ENCODE assay signal across 15 cellular contexts in the genomic region with DNA sequence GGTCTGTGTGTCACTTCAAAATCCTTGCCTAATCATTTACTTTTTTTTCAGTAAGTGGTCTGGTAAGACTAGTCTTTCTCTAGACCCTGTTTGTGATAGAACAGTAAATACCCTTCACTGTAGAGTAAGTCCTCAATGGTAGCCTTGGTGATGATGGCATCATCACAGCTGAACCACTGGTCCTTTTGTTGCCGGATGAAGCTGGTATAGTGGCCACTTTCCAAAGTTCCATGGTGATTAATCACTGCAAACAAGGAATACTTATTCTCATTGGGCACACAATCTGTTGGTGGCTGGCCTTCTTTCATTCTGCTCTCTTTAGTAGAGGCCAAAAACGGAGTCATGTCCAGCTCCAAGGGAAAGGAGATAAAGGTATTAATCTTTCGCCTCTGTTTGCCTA. TPM values are rescaled to one million over a fixed set of nuclear protein-coding genes. Genes with fewer than 3 reads are reported as not detected.
DNase-seq lines count a peak whose midpoint lies in the region; FAIRE-seq and TF ChIP-seq lines count a peak whose summit lies in the region.
"Had no signal": no experiment of that assay in that cellular context is flagged by ENCODE, and none has a peak within 500 bp of the region (broad histone marks: within the 10 kb centered on the region; RNA-seq: fewer than 3 reads in every experiment).

No MANE protein-coding gene starts in this region.

- no peak overlapping the region for H3K4me2 ChIP-seq in MM.1S (ENCODE audit: low read depth, low read length)

- no peak for FAIRE-seq in urothelium cell line (lab: Jason Lieb, UNC)

- H3K36me3 ChIP-seq in colonic mucosa (no peaks in the 10 kb centered on the region), MM.1S (replicated peaks; ENCODE audit: insufficient read depth, low read length) (no peaks in the 10 kb centered on the region)

- intact Hi-C loops in colonic mucosa (cut with DNase I): no loop called here

- no peak overlapping the region for H3K9ac ChIP-seq in colonic mucosa (ENCODE audit: low read depth in 2 of 2, low read length in 2 of 2)
- no peak overlapping the region for H3K9ac ChIP-seq in MM.1S (ENCODE audit: low read length)

- H3K4me1 ChIP-seq in colonic mucosa (no peaks in the 10 kb centered on the region), MM.1S (ENCODE audit: low read length) (peaks cover 20% of the 10 kb centered on the region)

- H3F3A ChIP-seq in MM.1S (ENCODE audit: insufficient read depth, low read length): peaks cover 16% of the 10 kb centered on the region

- H4K20me1 ChIP-seq in MM.1S (ENCODE audit: insufficient read depth, low read length): no peaks in the 10 kb centered on the region

- no peaks in the 10 kb centered on the region for H3K79me2 ChIP-seq in MM.1S (ENCODE audit: low read length)

- no peak overlapping the region for H2AFZ ChIP-seq in MM.1S (ENCODE audit: low read length)

- DNase-seq in activated CD8-positive, alpha-beta memory T cell treated with anti-CD3 and anti-CD28 coated beads for 24 hours: peak; percentile 26
- no peak for DNase-seq in activated CD8-positive, alpha-beta memory T cell treated with anti-CD3 and anti-CD28 coated beads, Interleukin-2, amount 50 U/mL, for 48 hours
- DNase-seq in amygdala (lab: John Stamatoyannopoulos, UW): peak in 42 of 56 donors; percentile 3 to 82 (median 38)
- DNase-seq in hippocampal formation (lab: John Stamatoyannopoulos, UW): peak; percentile 53 to 84
- peak; percentile 14 for DNase-seq in urothelium cell line (ENCODE audit: low spot score)
- DNase-seq in NCI-H524 treated with DMSO at 0.1 percent for 48 hours (lab: John Stamatoyannopoulos, UW): no peak
- DNase-seq in colonic mucosa: no peak
- DNase-seq in MM.1S: no peak
- DNase-seq: 8988T; activated T-cell treated with anti-CD3 and anti-CD28 coated beads, Interleukin-2, amount 50 U/mL, for 24 hours; effector CD8-positive, alpha-beta T cell; H9; NCI-H2227 treated with DMSO at 0.1 percent for 48 hours; SW 1271 had no signal

- H3K27ac ChIP-seq in colonic mucosa: no peak overlapping the region
- H3K27ac ChIP-seq in MM.1S (ENCODE audit: low read length): no peak overlapping the region
- H3K27ac ChIP-seq: skin epidermis had no signal

- no peaks in the 10 kb centered on the region for H3K27me3 ChIP-seq in colonic mucosa
- H3K27me3 ChIP-seq in MM.1S (replicated peaks; ENCODE audit: insufficient read depth, low read length): no peaks in the 10 kb centered on the region

- TF ChIP-seq CTCF in colonic mucosa (IDR thresholded peaks at IDR 0.05) (no peak), MM.1S (IDR thresholded peaks at IDR 0.05; ENCODE audit: low read length) (no peak)

- H3K9me3 ChIP-seq in colonic mucosa (no peaks in the 10 kb centered on the region), MM.1S (replicated peaks; ENCODE audit: insufficient read depth, low read length) (no peaks in the 10 kb centered on the region)

- no peaks in the 10 kb centered on the region for H3K9me2 ChIP-seq in MM.1S (replicated peaks; ENCODE audit: insufficient read depth, low read length)

- no peak overlapping the region for H3K4me3 ChIP-seq in colonic mucosa
- no peak overlapping the region for H3K4me3 ChIP-seq in MM.1S (ENCODE audit: low read length)
- H3K4me3 ChIP-seq: skin epidermis had no signal

RNA-seq across cellular contexts. Expression of a gene that starts 2.9 kb away (rescaled TPM):
- under 1 TPM; 0.49 to 0.53 TPM for total RNA-seq in colonic mucosa

RNA-seq across cellular contexts. Expression of a gene that starts 34.8 kb away (rescaled TPM):
- total RNA-seq in colonic mucosa: 1 to 10 TPM; 5.3 to 6.5 TPM

Comparison
In these comparisons a context has a peak if more than half of its experiments do, and no peak if none do; other contexts are left out.
1. DNase-seq: peak in activated CD8-positive, alpha-beta memory T cell treated with anti-CD3 and anti-CD28 coated beads for 24 hours (single experiment), amygdala (42 of 56), hippocampal formation (2 of 2) and urothelium cell line (single experiment); none in activated CD8-positive, alpha-beta memory T cell treated with anti-CD3 and anti-CD28 coated beads, Interleukin-2, amount 50 U/mL, for 48 hours (single experiment), NCI-H524 treated with DMSO at 0.1 percent for 48 hours (single experiment), colonic mucosa (single experiment) and MM.1S (single experiment).